In the genomic region with DNA sequence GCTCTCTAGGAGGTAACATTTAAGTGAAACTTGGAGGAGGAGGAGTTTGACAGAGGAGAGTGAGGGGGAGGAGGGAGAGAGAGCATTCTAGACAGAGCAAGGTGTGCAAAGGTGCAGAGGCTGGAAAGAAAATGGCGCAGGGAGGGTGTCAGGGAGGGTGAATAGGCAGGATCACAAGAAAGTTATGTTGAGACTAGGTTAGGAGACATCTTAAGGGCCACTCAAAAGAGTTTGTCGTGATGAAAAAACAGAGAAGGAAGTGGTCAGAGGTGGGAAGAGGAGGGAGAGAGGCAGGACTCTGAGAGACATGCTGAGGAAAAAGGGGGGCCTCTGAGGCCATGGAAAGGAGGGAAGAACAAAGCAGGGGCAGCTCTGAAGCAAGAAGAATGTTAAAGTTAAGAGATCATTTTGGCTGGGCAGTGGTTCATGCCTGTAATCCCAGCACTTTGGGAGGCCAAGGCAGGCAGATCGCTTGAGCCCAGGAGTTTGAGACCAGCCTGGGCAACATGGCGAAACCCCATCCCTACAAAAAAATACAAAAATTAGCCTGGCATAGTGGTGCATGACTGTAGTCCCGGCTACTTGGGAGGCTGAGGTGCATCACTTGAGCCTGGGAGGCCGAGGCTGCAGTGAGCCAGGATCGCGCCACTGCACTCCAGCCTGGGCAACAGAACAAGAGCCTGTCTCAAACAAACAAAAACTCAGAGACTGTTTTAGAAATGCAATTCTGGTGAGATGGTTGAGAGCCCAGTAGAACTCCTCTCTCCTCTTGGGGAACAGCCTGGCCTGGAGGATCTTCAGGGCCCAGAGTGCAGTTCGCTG, we compare ENCODE assay signal across 12 cellular contexts. TPM values are rescaled to one million over a fixed set of nuclear protein-coding genes. Genes with fewer than 3 reads are reported as not detected.
DNase-seq lines count a peak whose midpoint lies in the region; ATAC-seq lines count a peak whose summit lies in the region.
"Had no signal": no experiment of that assay in that cellular context is flagged by ENCODE, and none has a peak within 500 bp of the region (broad histone marks: within the 10 kb centered on the region; RNA-seq: fewer than 3 reads in every experiment).

No MANE protein-coding gene starts in this region.

- CTCF ChIA-PET in activated CD8-positive, alpha-beta T cell treated with anti-CD3 and anti-CD28 coated beads, Interleukin-2, amount 10 ng/mL, durations not matched to agents 7 days and 5 days (lab: Charles Lee): interaction anchor here (1.1 to 2.0 kb wide), 3 partner anchors 11 to 132 kb away, joined by 3 to 16 read pairs (median 5); no protein-coding TSS in a partner anchor

- H3K27ac Mint-ChIP-seq in activated CD8-positive, alpha-beta T cell treated with anti-CD3 and anti-CD28 coated beads, Interleukin-2, amount 10 ng/mL, durations not matched to agents 7 days and 5 days: peak overlapping the region; percentile 75

- H3K9me3 Mint-ChIP-seq in activated CD8-positive, alpha-beta T cell treated with anti-CD3 and anti-CD28 coated beads, Interleukin-2, amount 10 ng/mL, durations not matched to agents 7 days and 5 days (ENCODE audit: insufficient read depth): no peaks in the 10 kb centered on the region

- peak overlapping the region; percentile 46 for H3K27ac ChIP-seq in mesenchymal stem cell (ENCODE audit: low read length, poor library complexity, severe bottlenecking)
- H3K27ac ChIP-seq: gastroesophageal sphincter, right atrium auricular region had no signal

- no peak overlapping the region for H3K4me3 ChIP-seq in mesenchymal stem cell (ENCODE audit: insufficient read depth in 1 of 2, low read depth in 1 of 2, low read length in 2 of 2)
- H3K4me3 ChIP-seq: gastroesophageal sphincter, right atrium auricular region had no signal

- no peaks in the 10 kb centered on the region for H3K9me3 ChIP-seq in mesenchymal stem cell (ENCODE audit: control insufficient read depth, low read length)
- H3K9me3 ChIP-seq: gastroesophageal sphincter, right atrium auricular region had no signal

- H3K9ac ChIP-seq in mesenchymal stem cell (ENCODE audit: low read length): no peak overlapping the region

- H3K4me2 ChIP-seq in mesenchymal stem cell (ENCODE audit: low read length, poor library complexity, severe bottlenecking): no peak overlapping the region

- POLR2A ChIA-PET in activated CD8-positive, alpha-beta T cell treated with anti-CD3 and anti-CD28 coated beads, Interleukin-2, amount 10 ng/mL, durations not matched to agents 7 days and 5 days (lab: Charles Lee): interaction anchor here (1.0 kb wide), 1 partner anchor 14 kb away, joined by 3 read pairs; no protein-coding TSS in a partner anchor

- no peak overlapping the region for H3K4me3 Mint-ChIP-seq in activated CD8-positive, alpha-beta T cell treated with anti-CD3 and anti-CD28 coated beads, Interleukin-2, amount 10 ng/mL, durations not matched to agents 7 days and 5 days

- peaks cover 53% of the 10 kb centered on the region for H3K4me1 Mint-ChIP-seq in activated CD8-positive, alpha-beta T cell treated with anti-CD3 and anti-CD28 coated beads, Interleukin-2, amount 10 ng/mL, durations not matched to agents 7 days and 5 days (ENCODE audit: low read depth)

- H4K91ac ChIP-seq in mesenchymal stem cell (ENCODE audit: low read length): no peak overlapping the region

- peaks cover 2 to 3% of the 10 kb centered on the region in 2 experiments for H3K36me3 ChIP-seq in mesenchymal stem cell (ENCODE audit: control insufficient read depth in 1 of 2, insufficient read depth in 2 of 2, low read depth in 1 of 2, low read length in 2 of 2)
- H3K36me3 ChIP-seq: right atrium auricular region had no signal

- WGBS in mesenchymal stem cell: 80% methylated on average over 7 of the region's 9 CpGs

- H3K36me3 Mint-ChIP-seq in activated CD8-positive, alpha-beta T cell treated with anti-CD3 and anti-CD28 coated beads, Interleukin-2, amount 10 ng/mL, durations not matched to agents 7 days and 5 days (ENCODE audit: low read depth): peaks cover 20% of the 10 kb centered on the region

- DNase-seq in AML-193 (lab: John Stamatoyannopoulos, UW) (peak; percentile 8 to 38), HCEC 1CT (peak; percentile 56), mesenchymal stem cell (peak; percentile 41), NCI-H2196 (lab: John Stamatoyannopoulos, UW; ENCODE audit: unreplicated experiment) (no peak), ureter (ENCODE audit: low spot score) (no peak), LoVo (ENCODE audit: low spot score) (no peak)
- DNase-seq in activated CD8-positive, alpha-beta T cell treated with anti-CD3 and anti-CD28 coated beads, Interleukin-2, amount 10 ng/mL, durations not matched to agents 7 days and 5 days: no peak
- DNase-seq: NCI-H2227 treated with DMSO at 0.1 percent for 48 hours had no signal

- H3K79me1 ChIP-seq in mesenchymal stem cell (replicated peaks; ENCODE audit: low read length, poor library complexity, severe bottlenecking): peaks cover 11% of the 10 kb centered on the region

- peak; percentile 58 for ATAC-seq in activated CD8-positive, alpha-beta T cell treated with anti-CD3 and anti-CD28 coated beads, Interleukin-2, amount 10 ng/mL, durations not matched to agents 7 days and 5 days
- ATAC-seq in HG02610 (IDR thresholded peaks at IDR 0.05; ENCODE audit: unreplicated experiment): no peak
- ATAC-seq: gastroesophageal sphincter had no signal

- peak overlapping the region in 1 of 2 experiments; percentile 68 for H3K23ac ChIP-seq in mesenchymal stem cell (ENCODE audit: low read length in 2 of 2)

- no peak overlapping the region for H2BK15ac ChIP-seq in mesenchymal stem cell (ENCODE audit: low read depth, poor library complexity, severe bottlenecking)

- H4K8ac ChIP-seq in mesenchymal stem cell (ENCODE audit: low read length): peak overlapping the region; percentile 71

- peaks cover 25% of the 10 kb centered on the region for H3K4me1 ChIP-seq in mesenchymal stem cell (ENCODE audit: control insufficient read depth, insufficient read depth, low read depth, low read length)

- no peaks in the 10 kb centered on the region for H3K27me3 Mint-ChIP-seq in activated CD8-positive, alpha-beta T cell treated with anti-CD3 and anti-CD28 coated beads, Interleukin-2, amount 10 ng/mL, durations not matched to agents 7 days and 5 days (ENCODE audit: low read depth)

- peak overlapping the region; percentile 52 to 89 for H3K18ac ChIP-seq in mesenchymal stem cell (ENCODE audit: low read depth in 1 of 2, low read length in 2 of 2)

- H2BK120ac ChIP-seq in mesenchymal stem cell (ENCODE audit: low read depth, low read length): no peak overlapping the region

- H3K14ac ChIP-seq in mesenchymal stem cell (ENCODE audit: low read length in 2 of 2): peak overlapping the region in 1 of 2 experiments; percentile 41

- peak overlapping the region; percentile 3 to 67 for H3K4ac ChIP-seq in mesenchymal stem cell (ENCODE audit: low read depth in 1 of 2, low read length in 2 of 2)

- H2AFZ ChIP-seq in mesenchymal stem cell (ENCODE audit: low read depth, low read length): no peak overlapping the region

- peak overlapping the region; percentile 0 to 84 for H2BK12ac ChIP-seq in mesenchymal stem cell (ENCODE audit: low read length in 2 of 2)

- peak overlapping the region; percentile 100 for H2AK5ac ChIP-seq in mesenchymal stem cell (ENCODE audit: low read length, severe bottlenecking)

- H2BK5ac ChIP-seq in mesenchymal stem cell (ENCODE audit: low read depth, low read length, poor library complexity, severe bottlenecking): peak overlapping the region; percentile 84

- no peaks in the 10 kb centered on the region for H3K27me3 ChIP-seq in mesenchymal stem cell (ENCODE audit: control insufficient read depth in 1 of 2, insufficient read depth in 1 of 2, low read length in 2 of 2)
- H3K27me3 ChIP-seq: gastroesophageal sphincter, right atrium auricular region had no signal

RNA-seq across cellular contexts. Expression of gene FAM83C, which starts 23.2 kb away (rescaled TPM):
- not detected for total RNA-seq in activated CD8-positive, alpha-beta T cell treated with anti-CD3 and anti-CD28 coated beads, Interleukin-2, amount 10 ng/mL, durations not matched to agents 7 days and 5 days
- not detected for polyA plus RNA-seq in mesenchymal stem cell (2013, experiment 1 of 2)
- polyA plus RNA-seq in mesenchymal stem cell (2013, experiment 2 of 2): not detected
- total RNA-seq in ureter: 4.0 TPM
- total RNA-seq: right atrium auricular region had no signal
- polyA plus RNA-seq: liver had no signal

RNA-seq across cellular contexts. Expression of gene EIF6, which starts 30.8 kb away (rescaled TPM):
- total RNA-seq in activated CD8-positive, alpha-beta T cell treated with anti-CD3 and anti-CD28 coated beads, Interleukin-2, amount 10 ng/mL, durations not matched to agents 7 days and 5 days: 100 to 1,000 TPM; 104 to 109 TPM
- polyA plus RNA-seq in mesenchymal stem cell (2013, experiment 1 of 2): 110 TPM
- polyA plus RNA-seq in mesenchymal stem cell (2013, experiment 2 of 2): 112 TPM
- total RNA-seq in ureter: 191 TPM

RNA-seq across cellular contexts. Expression of gene MMP24OS, which starts 37.5 kb away (rescaled TPM):
- total RNA-seq in activated CD8-positive, alpha-beta T cell treated with anti-CD3 and anti-CD28 coated beads, Interleukin-2, amount 10 ng/mL, durations not matched to agents 7 days and 5 days: 10 to 100 TPM; 42.0 to 43.1 TPM
- 114 TPM for polyA plus RNA-seq in mesenchymal stem cell (2013, experiment 1 of 2)
- polyA plus RNA-seq in mesenchymal stem cell (2013, experiment 2 of 2): 114 TPM
- 103 TPM for total RNA-seq in ureter

Comparison
In these comparisons a context has a peak if more than half of its experiments do, and no peak if none do; other contexts are left out.
1. DNase-seq: peak in AML-193 (2 of 2), HCEC 1CT (single experiment) and mesenchymal stem cell (single experiment); none in activated CD8-positive, alpha-beta T cell treated with anti-CD3 and anti-CD28 coated beads, Interleukin-2, amount 10 ng/mL, durations not matched to agents 7 days and 5 days (single experiment), NCI-H2196 (single experiment), ureter (single experiment) and LoVo (single experiment).